27 cellular contexts compared by ENCODE assay signal in the genomic region with DNA sequence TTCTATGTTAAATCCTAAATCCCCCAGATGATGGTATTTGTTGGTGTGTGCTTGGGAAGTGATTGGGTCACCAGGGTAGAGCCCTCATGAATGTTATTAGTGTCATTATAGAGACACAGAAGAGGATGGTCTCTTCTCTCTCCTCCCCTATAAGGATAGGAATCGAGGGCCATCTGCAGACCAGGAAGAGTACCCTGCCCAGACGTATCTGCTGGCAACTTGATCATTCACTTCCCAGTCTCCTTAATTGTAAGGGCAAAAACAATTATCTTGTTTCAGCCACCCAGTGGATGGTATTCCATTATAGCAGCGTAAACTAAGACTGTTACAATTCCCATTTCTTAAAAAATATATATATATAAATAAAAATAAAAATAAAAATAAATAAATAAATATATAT.
"Had no signal": no experiment of that assay in that cellular context is flagged by ENCODE, and none has a peak within 500 bp of the region (broad histone marks: within the 10 kb centered on the region; RNA-seq: fewer than 3 reads in every experiment).

No MANE protein-coding gene starts in this region.

- H3K79me2 ChIP-seq: hepatocyte, parathyroid adenoma had no signal

- H3K27ac ChIP-seq: esophagus muscularis mucosa, foreskin keratinocyte, gastroesophageal sphincter, heart left ventricle, hepatocyte, left lung, neural progenitor cell, parathyroid adenoma, suprapubic skin, transverse colon, upper lobe of right lung, uterus had no signal

- DNase-seq: effector CD8-positive, alpha-beta T cell; foreskin keratinocyte; heart left ventricle; left cardiac atrium; left lung; mesenchymal stem cell; midbrain; naive thymus-derived CD4-positive, alpha-beta T cell; stimulated activated CD4-positive, alpha-beta T cell treated with anti-CD3 and anti-CD28 coated beads, Interleukin-12 subunit alpha, Interleukin-12 subunit beta, amount 100 ng/mL, for 4 hours; stimulated activated CD4-positive, alpha-beta T cell treated with anti-CD3 and anti-CD28 coated beads, Interleukin-1b, Interleukin-23, amount 100 ng/mL, for 48 hours; stimulated activated CD4-positive, alpha-beta T cell treated with anti-CD3 and anti-CD28 coated beads, Interleukin-4, amount 100 ng/mL, for 1 hour; stimulated activated CD8-positive, alpha-beta memory T cell treated with anti-CD3 and anti-CD28 coated beads, Interleukin-4, amount 100 ng/mL, for 48 hours; stimulated activated naive CD4-positive, alpha-beta T cell; stimulated activated naive CD8-positive, alpha-beta T cell treated with anti-CD3 and anti-CD28 coated beads, Interleukin-15, amount 100 ng/mL, for 72 hours; transverse colon; upper lobe of right lung; uterus had no signal

- H3K27me3 ChIP-seq: esophagus muscularis mucosa, foreskin keratinocyte, gastroesophageal sphincter, heart left ventricle, hepatocyte, left lung, neural progenitor cell, suprapubic skin, transverse colon, upper lobe of right lung, uterus had no signal

- ATAC-seq: foreskin keratinocyte; gastroesophageal sphincter; heart left ventricle; left cardiac atrium; left lung; naive thymus-derived CD4-positive, alpha-beta T cell; sciatic nerve; stimulated activated naive CD8-positive, alpha-beta T cell treated with anti-CD3 and anti-CD28 coated beads, Interleukin-15, amount 100 ng/mL, for 72 hours; upper lobe of right lung had no signal

- H3K4me1 ChIP-seq: esophagus muscularis mucosa, foreskin keratinocyte, gastroesophageal sphincter, heart left ventricle, left lung, neural progenitor cell, parathyroid adenoma, suprapubic skin, transverse colon, upper lobe of right lung, uterus had no signal

- H3K4me2 ChIP-seq: hepatocyte, neural progenitor cell, smooth muscle cell had no signal

- FAIRE-seq: endothelial cell of umbilical vein, islet of Langerhans had no signal

- H2AFZ ChIP-seq: hepatocyte, neural progenitor cell, parathyroid adenoma had no signal

- H3K9me3 ChIP-seq: esophagus muscularis mucosa, gastroesophageal sphincter, heart left ventricle, suprapubic skin, transverse colon, upper lobe of right lung, uterus had no signal

- H3K36me3 ChIP-seq: esophagus muscularis mucosa, gastroesophageal sphincter, heart left ventricle, left lung, neural progenitor cell, suprapubic skin, transverse colon, upper lobe of right lung, uterus had no signal

- H3K9ac ChIP-seq: neural progenitor cell, parathyroid adenoma had no signal

- H3K4me3 ChIP-seq: esophagus muscularis mucosa, gastroesophageal sphincter, heart left ventricle, hepatocyte, left lung, neural progenitor cell, smooth muscle cell, suprapubic skin, transverse colon, upper lobe of right lung, uterus had no signal
